ENCODE assay signal across 8 cellular contexts in the genomic region with DNA sequence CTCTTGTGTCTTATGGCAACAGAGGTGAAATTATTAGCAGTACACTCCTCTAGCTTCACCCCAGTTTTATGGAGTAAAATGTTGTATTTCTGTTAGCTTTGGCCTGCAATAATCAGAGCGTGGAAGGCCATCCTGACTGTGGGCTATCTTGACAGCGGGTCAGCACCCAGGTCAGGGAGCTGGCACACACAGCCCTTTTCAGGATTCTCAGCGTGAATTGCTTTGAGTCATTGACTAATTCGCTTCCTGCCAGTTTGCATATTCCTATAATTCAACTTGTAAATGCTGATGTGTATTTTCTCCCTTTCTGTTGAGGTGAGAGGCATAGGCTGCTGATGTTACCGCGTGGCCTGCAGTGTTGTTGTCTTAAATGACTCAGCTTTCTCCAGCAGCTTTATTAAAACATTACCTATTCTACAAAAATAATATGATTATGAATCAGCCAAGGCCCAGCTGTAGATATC.
A peak's percentile ranks its signal among the peaks of the same experiment; 100 is the strongest.
DNase-seq lines count a peak whose midpoint lies in the region; ATAC-seq and TF ChIP-seq lines count a peak whose summit lies in the region.

No MANE protein-coding gene starts in this region.

- no peaks in the 10 kb centered on the region for H3K9me3 ChIP-seq in WERI-Rb-1 (ENCODE audit: severe bottlenecking)

- H3K4me3 ChIP-seq in retinal pigment epithelial cell (ENCODE audit: low read length) (no peak overlapping the region), WERI-Rb-1 (ENCODE audit: low read depth, low read length) (no peak overlapping the region)

- DNase-seq in NCI-H69 (lab: John Stamatoyannopoulos, UW) (peak; percentile 43), epithelial cell of prostate (ENCODE audit: low read depth, low spot score) (peak; percentile 51), retinal pigment epithelial cell (ENCODE audit: low read depth) (peak; percentile 79), NCI-H1105 (lab: John Stamatoyannopoulos, UW) (no peak), WERI-Rb-1 (no peak), NCI-H1092 treated with DMSO at 0.1 percent for 48 hours (lab: John Stamatoyannopoulos, UW) (no peak)

- TF ChIP-seq CTCF in retinal pigment epithelial cell (conservative IDR thresholded peaks at IDR 0.05; ENCODE audit: low read depth, low read length) = no peak
- TF ChIP-seq CTCF in WERI-Rb-1 (IDR thresholded peaks at IDR 0.05; ENCODE audit: low read depth, low read length) = no peak

- peak; percentile 43 for ATAC-seq in GM19043 (IDR thresholded peaks at IDR 0.05; ENCODE audit: low read depth, unreplicated experiment)
- ATAC-seq in HG03159 (IDR thresholded peaks at IDR 0.05; ENCODE audit: unreplicated experiment) = no peak

- H3K27me3 ChIP-seq in WERI-Rb-1 (ENCODE audit: insufficient read depth, low read depth, severe bottlenecking) = no peaks in the 10 kb centered on the region

- peaks cover 68% of the 10 kb centered on the region for H3K36me3 ChIP-seq in WERI-Rb-1

- H3K27ac ChIP-seq in epithelial cell of prostate = peak overlapping the region; percentile 53
- H3K27ac ChIP-seq in WERI-Rb-1 = no peak overlapping the region

Comparison
In these comparisons a context has a peak if more than half of its experiments do, and no peak if none do; other contexts are left out.
1. DNase-seq: peak in NCI-H69 (single experiment), epithelial cell of prostate (single experiment) and retinal pigment epithelial cell (single experiment); none in NCI-H1105 (single experiment), WERI-Rb-1 (single experiment) and NCI-H1092 treated with DMSO at 0.1 percent for 48 hours (single experiment).